ENCODE assay signal across 10 cellular contexts in the genomic region with DNA sequence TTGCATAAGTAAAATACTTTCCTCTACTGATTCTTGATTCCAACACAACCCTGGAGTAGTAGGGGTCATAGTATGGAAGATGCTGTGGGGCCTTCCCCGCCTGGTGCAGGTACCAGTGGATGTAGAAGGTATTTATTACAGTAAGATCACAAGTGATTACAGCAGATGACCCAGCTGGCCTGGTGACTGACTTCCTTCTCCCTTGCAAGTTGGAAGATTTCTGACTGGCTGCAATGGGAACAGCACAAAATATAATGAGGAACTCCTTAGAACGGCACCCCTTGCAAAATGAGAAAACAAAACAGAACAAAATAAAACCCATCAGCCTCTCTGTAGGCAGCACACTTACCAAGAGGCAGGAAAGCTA.
DNase-seq lines count a peak whose midpoint lies in the region; ATAC-seq, FAIRE-seq and TF ChIP-seq lines count a peak whose summit lies in the region.
"Had no signal": no experiment of that assay in that cellular context is flagged by ENCODE, and none has a peak within 500 bp of the region (broad histone marks: within the 10 kb centered on the region; RNA-seq: fewer than 3 reads in every experiment).

No MANE protein-coding gene starts in this region.

- ATAC-seq in GM12878 = peak; percentile 18
- no peak for ATAC-seq in HG02840 (IDR thresholded peaks at IDR 0.05; ENCODE audit: low FRiP score, unreplicated experiment)

- H3K9me3 ChIP-seq in CD8-positive, alpha-beta memory T cell (ENCODE audit: low read length) = no peaks in the 10 kb centered on the region
- no peaks in the 10 kb centered on the region for H3K9me3 ChIP-seq in GM12878 (replicated peaks; ENCODE audit: control insufficient read depth, insufficient read depth, low read length)
- H3K9me3 ChIP-seq in neuronal stem cell (replicated peaks in 1 of 2; ENCODE audit: control insufficient read depth in 2 of 2, insufficient read depth in 1 of 2, low read depth in 1 of 2, low read length in 2 of 2) = no peaks in the 10 kb centered on the region

- CTCF ChIA-PET in CD8-positive, alpha-beta memory T cell (lab: Charles Lee) = interaction anchor here (1.0 to 6.0 kb wide), 29 partner anchors 8 to 226 kb away, joined by 3 to 214 read pairs (median 8); partner anchors contain the start of gene STARD3NL
- CTCF ChIA-PET in GM12878 (lab: Yijun Ruan, JAX) (interaction anchor here (0.7 to 6.0 kb wide), 55 partner anchors 8 to 516 kb away, joined by 3 to 247 read pairs (median 7); partner anchors contain the start of genes EPDR1, SFRP4, STARD3NL and TARP), HEK293T (lab: Yijun Ruan, JAX) (interaction anchor here (0.6 to 3.3 kb wide), 27 partner anchors 8 to 885 kb away, joined by 3 to 28 read pairs (median 5); partner anchors contain the start of genes SFRP4 and STARD3NL)

- in situ Hi-C loops in GM12878 (cut with MboI) = loop anchor here (5.0 to 25.0 kb wide), 2 partner anchors 123 to 423 kb away; no protein-coding TSS in a partner anchor

- no peak for TF ChIP-seq POLR2A in GM12878 (IDR thresholded peaks at IDR 0.05; ENCODE audit: low read depth, low read length)

- H2BK15ac ChIP-seq in neuronal stem cell (ENCODE audit: low read length) = no peak overlapping the region

- peaks cover 13% of the 10 kb centered on the region for H3K4me1 ChIP-seq in CD8-positive, alpha-beta memory T cell (ENCODE audit: insufficient read depth, low read length)
- H3K4me1 ChIP-seq in GM12878 (ENCODE audit: control insufficient read depth, insufficient read depth, low read length) = no peaks in the 10 kb centered on the region; the same call in 1 of the 2 replicates
- H3K4me1 ChIP-seq in neuronal stem cell (ENCODE audit: control insufficient read depth in 2 of 2, insufficient read depth in 1 of 2, low read depth in 1 of 2, low read length in 2 of 2) = peaks cover 2 to 3% of the 10 kb centered on the region in 2 donors

- H3K4me3 ChIP-seq in CD8-positive, alpha-beta memory T cell (ENCODE audit: low read length) = peak overlapping the region; percentile 50
- H3K4me3 ChIP-seq in HL-60 (replicated peaks; ENCODE audit: insufficient read depth, low read length) = peak overlapping the region; percentile 46
- H3K4me3 ChIP-seq in GM12878 = peak overlapping the region; percentile 45; the same call in 1 of the 2 replicates
- no peak overlapping the region for H3K4me3 ChIP-seq in neuronal stem cell (ENCODE audit: low read length in 2 of 2)
- H3K4me3 ChIP-seq: smooth muscle cell had no signal

- no peaks in the 10 kb centered on the region for H3K79me2 ChIP-seq in GM12878 (ENCODE audit: control insufficient read depth, insufficient read depth, low read length)

- POLR2A ChIA-PET in CD8-positive, alpha-beta memory T cell (lab: Charles Lee) = interaction anchor here (0.6 to 4.1 kb wide), 9 partner anchors 10 to 119 kb away, joined by 3 to 23 read pairs (median 4); no protein-coding TSS in a partner anchor
- POLR2A ChIA-PET in GM12878 (lab: Charles Lee) (interaction anchor here (1.3 to 2.3 kb wide), 3 partner anchors 10 to 119 kb away, joined by 3 to 8 read pairs (median 4); no protein-coding TSS in a partner anchor), HEK293T (lab: Yijun Ruan, JAX) (interaction anchor here (1.3 to 1.6 kb wide), 2 partner anchors 11 to 157 kb away, joined by 3 to 6 read pairs; partner anchors contain the start of gene STARD3NL)

- no peak overlapping the region for H3K18ac ChIP-seq in neuronal stem cell (ENCODE audit: low read length)

- SMC1A ChIA-PET in GM12878 (lab: Charles Lee; ENCODE audit: uncharacterized antibody, unreplicated experiment) = interaction anchor here (0.7 to 5.2 kb wide), 37 partner anchors 8 to 436 kb away, joined by 3 to 80 read pairs (median 9); partner anchors contain the start of genes EPDR1 and STARD3NL

- intact Hi-C loops in GM12878 (cut with micrococcal nuclease; ENCODE audit: unreplicated experiment) = loop anchor here (1.0 to 5.0 kb wide), 4 partner anchors 37 to 434 kb away; no protein-coding TSS in a partner anchor

- H3K27ac Mint-ChIP-seq in CD8-positive, alpha-beta memory T cell = peak overlapping the region; percentile 10 to 98 (median 94)
- H3K27ac Mint-ChIP-seq: type B pancreatic cell had no signal

- TF ChIP-seq CTCF in HL-60 (IDR thresholded peaks at IDR 0.05; ENCODE audit: insufficient read depth, low read length) = no peak
- no peak for TF ChIP-seq CTCF in GM12878 (IDR thresholded peaks at IDR 0.05 in 2 of 3, conservative IDR thresholded peaks at IDR 0.05 in 1 of 3; ENCODE audit: control insufficient read depth in 2 of 3, extremely low read depth in 1 of 3, insufficient read depth in 1 of 3, low read depth in 3 of 3, low read length in 3 of 3)
- TF ChIP-seq CTCF in D721Med (IDR thresholded peaks at IDR 0.05; ENCODE audit: insufficient read depth, missing control alignments) = no peak

- H3K14ac ChIP-seq in neuronal stem cell (ENCODE audit: low read length) = no peak overlapping the region

- peak overlapping the region; percentile 88 to 97 (median 96) for H3K4me3 Mint-ChIP-seq in CD8-positive, alpha-beta memory T cell
- H3K4me3 Mint-ChIP-seq: type B pancreatic cell had no signal

- H4K91ac ChIP-seq in neuronal stem cell (ENCODE audit: low read depth, low read length, poor library complexity) = no peak overlapping the region

- no peak overlapping the region for H3K4ac ChIP-seq in neuronal stem cell (ENCODE audit: low read length)

- peaks cover 0 to 35% (median 7%) of the 10 kb centered on the region in 3 donors for H3K36me3 Mint-ChIP-seq in CD8-positive, alpha-beta memory T cell
- H3K36me3 Mint-ChIP-seq: type B pancreatic cell had no signal

- no peaks in the 10 kb centered on the region for H3K9me3 Mint-ChIP-seq in CD8-positive, alpha-beta memory T cell
- H3K9me3 Mint-ChIP-seq: type B pancreatic cell had no signal

- RAD21 ChIA-PET in GM12878 (lab: Charles Lee; ENCODE audit: unreplicated experiment) = interaction anchor here (0.6 to 5.4 kb wide), 38 partner anchors 9 to 434 kb away, joined by 3 to 80 read pairs (median 6); partner anchors contain the start of gene SFRP4

- FAIRE-seq in GM12878 (lab: Jason Lieb, UNC) (no peak), D721Med (lab: Jason Lieb, UNC) (no peak)

- H2AFZ ChIP-seq in GM12878 (ENCODE audit: control insufficient read depth, low read depth, low read length) = peak overlapping the region; percentile 87
- peak overlapping the region; percentile 62 for H2AFZ ChIP-seq in neuronal stem cell (ENCODE audit: low read length)

- TF ChIP-seq RAD21 in GM12878 (IDR thresholded peaks at IDR 0.05; ENCODE audit: insufficient read depth, low read depth, low read length) = no peak

- H4K8ac ChIP-seq in neuronal stem cell (ENCODE audit: low read depth, low read length) = no peak overlapping the region

- no peak overlapping the region for H2BK120ac ChIP-seq in neuronal stem cell (ENCODE audit: low read depth, low read length)

- H3K79me1 ChIP-seq in neuronal stem cell (ENCODE audit: low read depth, low read length) = no peaks in the 10 kb centered on the region

- no peak overlapping the region for H2AK5ac ChIP-seq in neuronal stem cell (ENCODE audit: low read depth, low read length)

- no TSS peak for BruUV-seq in GM12878 (replicated peaks; lab: Mats Ljungman, UMichigan)

- H2BK5ac ChIP-seq in neuronal stem cell (ENCODE audit: low read length) = no peak overlapping the region

- H3K4me2 ChIP-seq in GM12878 (ENCODE audit: control insufficient read depth, insufficient read depth) (peak overlapping the region; percentile 31; the same call in 1 of the 2 replicates), neuronal stem cell (ENCODE audit: insufficient read depth, low read length, poor library complexity, severe bottlenecking) (no peak overlapping the region)

- H3K9ac ChIP-seq in GM12878 (ENCODE audit: control insufficient read depth, insufficient read depth, low read length) (no peak overlapping the region), neuronal stem cell (ENCODE audit: low read depth, low read length, poor library complexity) (no peak overlapping the region)

- H4K20me1 ChIP-seq in GM12878 (ENCODE audit: control insufficient read depth, insufficient read depth) = no peaks in the 10 kb centered on the region

- peaks cover 57 to 68% (median 67%) of the 10 kb centered on the region in 3 donors for H3K4me1 Mint-ChIP-seq in CD8-positive, alpha-beta memory T cell

- WGBS in GM12878 (ENCODE audit: insufficient coverage, insufficient replicate concordance, low lambda C conversion rate, missing lambda C conversion rate) = 39% methylated on average over 2 of the region's 2 CpGs
- no CpG with 5 or more reads among the region's 2 CpGs for WGBS in neuronal stem cell (ENCODE audit: extremely low coverage in 2 of 2, insufficient read length in 2 of 2, insufficient replicate concordance in 1 of 2), 2 donors

- no peaks in the 10 kb centered on the region for H3K36me3 ChIP-seq in CD8-positive, alpha-beta memory T cell (ENCODE audit: insufficient read depth, low read length)
- no peaks in the 10 kb centered on the region for H3K36me3 ChIP-seq in GM12878 (ENCODE audit: control insufficient read depth in 2 of 2, insufficient read depth in 2 of 2, low read length in 1 of 2)
- H3K36me3 ChIP-seq in neuronal stem cell (replicated peaks in 1 of 2; ENCODE audit: control insufficient read depth in 2 of 2, insufficient read depth in 2 of 2, low read length in 2 of 2) = no peaks in the 10 kb centered on the region

- H3K27me3 ChIP-seq in CD8-positive, alpha-beta memory T cell (ENCODE audit: insufficient read depth, low read length, poor library complexity, severe bottlenecking) = no peaks in the 10 kb centered on the region
- H3K27me3 ChIP-seq in HL-60 (ENCODE audit: insufficient read depth, poor library complexity, severe bottlenecking) (no peaks in the 10 kb centered on the region), GM12878 (replicated peaks in 1 of 2; ENCODE audit: control insufficient read depth in 2 of 2, insufficient read depth in 2 of 2, low read length in 1 of 2) (no peaks in the 10 kb centered on the region), neuronal stem cell (ENCODE audit: control insufficient read depth in 3 of 3, insufficient read depth in 3 of 3, low read depth in 1 of 3, low read length in 3 of 3) (no peaks in the 10 kb centered on the region)

- no peak for TF ChIP-seq EP300 in GM12878 (IDR thresholded peaks at IDR 0.05; ENCODE audit: borderline replicate concordance in 1 of 2, control insufficient read depth in 1 of 2, low read depth in 2 of 2, low read length in 2 of 2)

- H3K23ac ChIP-seq in neuronal stem cell (ENCODE audit: low read depth, low read length, poor library complexity) = no peak overlapping the region

- H2BK12ac ChIP-seq in neuronal stem cell (ENCODE audit: low read length) = no peak overlapping the region

- H3K27ac ChIP-seq in CD8-positive, alpha-beta memory T cell (ENCODE audit: low read depth, low read length) = peak overlapping the region; percentile 18
- H3K27ac ChIP-seq in HL-60 (replicated peaks) = peak overlapping the region; percentile 84
- no peak overlapping the region for H3K27ac ChIP-seq in GM12878 (ENCODE audit: control insufficient read depth, insufficient read depth)
- H3K27ac ChIP-seq in neuronal stem cell (replicated peaks; ENCODE audit: low read length) = no peak overlapping the region

- DNase-seq in CD8-positive, alpha-beta memory T cell = no peak
- peak; percentile 60 to 83 for DNase-seq in HL-60 (ENCODE audit: low read depth in 1 of 2, low spot score in 1 of 2)
- DNase-seq in GM12878 (ENCODE audit: low read depth, low spot score) = no peak
- DNase-seq in neuronal stem cell (ENCODE audit: low spot score) = no peak
- no peak for DNase-seq in NCI-H1417 treated with DMSO at 0.1 percent for 48 hours (lab: John Stamatoyannopoulos, UW)
- no peak for DNase-seq in D721Med (ENCODE audit: insufficient read length, low spot score)
- no peak for DNase-seq in HEK293T (ENCODE audit: extremely low spot score)

- H3K27me3 Mint-ChIP-seq in CD8-positive, alpha-beta memory T cell = no peaks in the 10 kb centered on the region
- H3K27me3 Mint-ChIP-seq: type B pancreatic cell had no signal

Comparison
In these comparisons a context has a peak if more than half of its experiments do, and no peak if none do; other contexts are left out.
1. DNase-seq: peak in HL-60 (2 of 2); none in CD8-positive, alpha-beta memory T cell (0 of 5), GM12878 (single experiment), neuronal stem cell (single experiment), NCI-H1417 treated with DMSO at 0.1 percent for 48 hours (single experiment), D721Med (single experiment) and HEK293T (single experiment).
2. H3K27ac ChIP-seq: peak in CD8-positive, alpha-beta memory T cell (single experiment) and HL-60 (single experiment); none in GM12878 (single experiment) and neuronal stem cell (single experiment).
3. H3K4me3 ChIP-seq: peak in CD8-positive, alpha-beta memory T cell (single experiment), HL-60 (single experiment) and GM12878 (single experiment); none in neuronal stem cell (0 of 2).